ENCODE assay signal across 10 cellular contexts in genomic region chr1:212980123-212980800, GRCh38. TPM values are rescaled to one million over a fixed set of nuclear protein-coding genes. Genes with fewer than 3 reads are reported as not detected.
DNase-seq lines count a peak whose midpoint lies in the region; ATAC-seq, FAIRE-seq and TF ChIP-seq lines count a peak whose summit lies in the region.
"Had no signal": no experiment of that assay in that cellular context is flagged by ENCODE, and none has a peak within 500 bp of the region (broad histone marks: within the 10 kb centered on the region; RNA-seq: fewer than 3 reads in every experiment).

No MANE protein-coding gene starts in this region.

- TF ChIP-seq POLR2A in A549 (IDR thresholded peaks at IDR 0.05; ENCODE audit: low read length) = no peak

- TF ChIP-seq CTCF in A549 (IDR thresholded peaks at IDR 0.05) = no peak

- POLR2A ChIA-PET in A549 (lab: Yijun Ruan, JAX) = no interaction called here

- TF ChIP-seq EP300 in A549 (IDR thresholded peaks at IDR 0.05) = no peak

- 77% methylated on average over 7 of the region's 7 CpGs for WGBS in A549 (ENCODE audit: missing lambda C conversion rate)

- CTCF ChIA-PET in A549 (lab: Yijun Ruan, JAX) = interaction anchor here (0.5 to 5.0 kb wide), 5 partner anchors 13 to 315 kb away, joined by 3 to 27 read pairs (median 7); no protein-coding TSS in a partner anchor

- no peak for FAIRE-seq in A549 (lab: Jason Lieb, UNC)
- FAIRE-seq in RCC 7860 (lab: Jason Lieb, UNC) = no peak

- ATAC-seq in A549 (no peak), GM21529 (IDR thresholded peaks at IDR 0.05; ENCODE audit: unreplicated experiment) (peak; percentile 0), HG02642 (IDR thresholded peaks at IDR 0.05; ENCODE audit: poor library complexity, unreplicated experiment) (no peak)

- peak overlapping the region; percentile 49 to 66; a peak in 5 of 6 replicates for H3K27ac ChIP-seq in A549
- H3K27ac ChIP-seq: hepatocyte had no signal

- DNase-seq in A549 (ENCODE audit: low read depth in 1 of 2, low spot score in 1 of 2) (no peak), astrocyte of the hippocampus (ENCODE audit: low read depth, low spot score) (peak; percentile 61), iPS-NIHi11 (ENCODE audit: low spot score) (peak; percentile 37), RCC 7860 (ENCODE audit: low spot score) (no peak), superior temporal gyrus (ENCODE audit: extremely low spot score) (no peak), NCI-H69 (lab: John Stamatoyannopoulos, UW) (no peak)
- DNase-seq: activated CD4-positive, alpha-beta T cell treated with anti-CD3 and anti-CD28 coated beads, Interleukin-2, amount 10 ng/mL, durations not matched to agents 24 days and 14 days had no signal

- no peak for TF ChIP-seq RAD21 in A549 (conservative IDR thresholded peaks at IDR 0.05 in 1 of 2, IDR thresholded peaks at IDR 0.05 in 1 of 2)

- H3K9me3 ChIP-seq in A549 = no peaks in the 10 kb centered on the region

- no peak overlapping the region for H3K4me3 ChIP-seq in A549
- H3K4me3 ChIP-seq: hepatocyte had no signal

- H3K4me2 ChIP-seq in A549 = peak overlapping the region; percentile 38; the same call in 1 of the 3 replicates
- H3K4me2 ChIP-seq: hepatocyte had no signal

- peaks cover 27% of the 10 kb centered on the region for H3K4me1 ChIP-seq in A549

TF ChIP-seq in A549, 52 proteins besides CTCF, POLR2A, EP300 and RAD21:
- TF ChIP-seq CBX2 (IDR thresholded peaks at IDR 0.05; ENCODE audit: borderline replicate concordance, low read depth) (no peak), ELK1 (IDR thresholded peaks at IDR 0.05; ENCODE audit: low read depth, low read length) (no peak), REST (IDR thresholded peaks at IDR 0.05) (peak; percentile 40; the same call in 1 of the 2 replicates), SMC3 (IDR thresholded peaks at IDR 0.05) (no peak), ESRRA (IDR thresholded peaks at IDR 0.05; ENCODE audit: borderline replicate concordance, low read length) (no peak), NPAS2 (CRISPR knock-in tag; IDR thresholded peaks at IDR 0.05; ENCODE audit: borderline replicate concordance) (no peak), RCOR1 (IDR thresholded peaks at IDR 0.05; ENCODE audit: low read depth, low read length) (no peak)

RNA-seq across cellular contexts. Expression of gene VASH2, which starts 29.9 kb away (rescaled TPM):
- polyA plus RNA-seq in A549 (2011; rRNA removed) (3.4 and 6.5 TPM in 2 replicates), A549 (2017; fragmentation: RNase III; extraction: RNeasy Plus Mini Kit Qiagen cat#74134 plus additional on column Dnase treatment) (3.0 to 4.7 TPM (median 3.3 TPM) in 3 replicates)
- 1.5 and 2.4 TPM in 2 replicates for polyA plus RNA-seq in A549 (2012; cell fraction: cytosol; rRNA removed)
- polyA plus RNA-seq in A549 (2012; cell fraction: nucleus; rRNA removed) = 1.2 and 1.6 TPM in 2 replicates
- 5.1 and 7.3 TPM in 2 replicates for polyA minus RNA-seq in A549 (2011; rRNA and poly(A)+ RNA removed)

RNA-seq across cellular contexts. Expression of gene ANGEL2, which starts 35.4 kb away (rescaled TPM):
- polyA plus RNA-seq in A549 (2011; rRNA removed) (38.9 and 42.3 TPM in 2 replicates), A549 (2017; fragmentation: RNase III; extraction: RNeasy Plus Mini Kit Qiagen cat#74134 plus additional on column Dnase treatment) (19.4 to 22.1 TPM (median 20.4 TPM) in 3 replicates)
- 7.7 and 8.9 TPM in 2 replicates for polyA plus RNA-seq in A549 (2012; cell fraction: cytosol; rRNA removed)
- polyA plus RNA-seq in A549 (2012; cell fraction: nucleus; rRNA removed) = 10.5 and 19.1 TPM in 2 replicates
- polyA minus RNA-seq in A549 (2011; rRNA and poly(A)+ RNA removed) = 23.2 and 23.8 TPM in 2 replicates

Comparison
In these comparisons a context has a peak if more than half of its experiments do, and no peak if none do; other contexts are left out.
1. DNase-seq: peak in astrocyte of the hippocampus (single experiment) and iPS-NIHi11 (single experiment); none in A549 (0 of 2), RCC 7860 (single experiment), superior temporal gyrus (single experiment) and NCI-H69 (single experiment).